ENCODE assay signal across 1 cellular context in the genomic region with DNA sequence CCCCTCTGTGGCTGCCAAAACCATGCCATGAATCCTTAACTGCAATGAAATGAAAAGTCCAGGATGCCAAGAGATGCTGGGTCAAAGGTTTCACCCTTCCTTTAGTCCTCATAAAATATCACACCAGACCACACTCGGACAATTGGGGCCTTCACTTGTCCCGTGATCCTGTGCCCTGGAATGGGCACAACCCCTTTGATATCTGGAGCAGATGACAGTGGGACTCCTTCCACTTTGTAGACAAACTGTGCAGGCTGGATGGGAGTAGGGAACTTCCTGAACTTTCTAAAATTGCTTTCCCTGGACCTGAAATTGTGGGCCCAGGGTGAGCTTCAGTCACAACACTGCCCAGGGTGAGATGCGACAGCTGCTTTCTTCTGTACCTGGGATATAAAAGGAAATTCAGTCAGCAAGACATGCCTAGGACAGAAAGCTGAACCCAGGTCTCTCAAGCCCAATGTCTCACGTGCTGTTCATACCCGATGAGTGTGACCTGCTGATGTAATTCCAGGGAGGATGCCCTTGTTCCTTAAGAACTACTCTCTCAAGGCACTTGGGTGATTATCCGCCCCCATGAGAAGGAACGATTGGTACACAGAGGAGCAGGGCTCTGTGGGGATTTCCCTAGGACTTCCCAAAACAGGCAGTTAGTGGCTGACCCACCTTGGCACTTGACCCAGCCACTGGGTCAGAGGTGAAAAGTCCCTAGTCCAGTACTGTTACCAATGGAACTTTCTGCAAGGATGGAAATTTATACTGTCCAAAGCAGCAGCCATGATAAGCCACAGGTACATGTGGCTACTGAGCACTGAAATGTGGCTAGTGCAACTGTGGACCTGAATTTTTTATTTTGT.
A peak's percentile ranks its signal among the peaks of the same experiment; 100 is the strongest.
TF ChIP-seq lines count a peak whose summit lies in the region.

No MANE protein-coding gene starts in this region.

TF ChIP-seq in HepG2, 621 proteins besides CTCF, POLR2A, EP300 and RAD21 (continued from another document):
- TF ChIP-seq, protein P1, sequence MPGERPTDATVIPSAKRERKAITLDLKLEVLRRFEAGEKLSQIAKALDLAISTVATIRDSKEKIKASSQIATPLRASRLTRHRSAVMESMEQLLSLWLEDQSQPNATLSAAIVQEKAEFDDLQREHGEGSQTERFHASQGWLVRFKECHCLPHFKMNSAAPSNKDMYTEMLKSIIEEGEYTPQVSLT (CRISPR knock-in tag; IDR thresholded peaks at IDR 0.05; ENCODE audit: borderline replicate concordance, low read depth), result 0 out of 2 replicates have a peak, but pooled peaks have one; percentile 61
- TF ChIP-seq CHD4 (IDR thresholded peaks at IDR 0.05; ENCODE audit: borderline replicate concordance, low read length) (no peak), ZNF329 (CRISPR knock-in tag; IDR thresholded peaks at IDR 0.05; ENCODE audit: low read depth) (0 out of 2 replicates have a peak, but pooled peaks have one; percentile 31), SSRP1 (CRISPR knock-in tag; IDR thresholded peaks at IDR 0.05) (peak; percentile 55; the same call in 1 of the 2 replicates), ZNF547 (CRISPR knock-in tag; IDR thresholded peaks at IDR 0.05) (0 out of 2 replicates have a peak, but pooled peaks have one; percentile 59), DR1 (CRISPR knock-in tag; IDR thresholded peaks at IDR 0.05) (0 out of 2 replicates have a peak, but pooled peaks have one; percentile 33), NONO (IDR thresholded peaks at IDR 0.05) (no peak), NONO (CRISPR knock-in tag; conservative IDR thresholded peaks at IDR 0.05) (0 out of 2 replicates have a peak, but pooled peaks have one; percentile 17), ATF7-NPFF (CRISPR knock-in tag; IDR thresholded peaks at IDR 0.05; ENCODE audit: low read depth) (peak; percentile 35; the same call in 1 of the 2 replicates), ZFX (CRISPR knock-in tag; IDR thresholded peaks at IDR 0.05; ENCODE audit: low read depth) (0 out of 2 replicates have a peak, but pooled peaks have one; percentile 10), PPARG (CRISPR knock-in tag; conservative IDR thresholded peaks at IDR 0.05) (peak; percentile 86), RBM22 (optimal IDR thresholded peaks at IDR 0.05; ENCODE audit: low read length) (peak; percentile 66), ZNF605 (CRISPR knock-in tag; IDR thresholded peaks at IDR 0.05) (peak; percentile 46; the same call in 1 of the 2 replicates), ZNF382 (CRISPR knock-in tag; IDR thresholded peaks at IDR 0.05; ENCODE audit: borderline replicate concordance) (no peak)
- TF ChIP-seq, protein P2, sequence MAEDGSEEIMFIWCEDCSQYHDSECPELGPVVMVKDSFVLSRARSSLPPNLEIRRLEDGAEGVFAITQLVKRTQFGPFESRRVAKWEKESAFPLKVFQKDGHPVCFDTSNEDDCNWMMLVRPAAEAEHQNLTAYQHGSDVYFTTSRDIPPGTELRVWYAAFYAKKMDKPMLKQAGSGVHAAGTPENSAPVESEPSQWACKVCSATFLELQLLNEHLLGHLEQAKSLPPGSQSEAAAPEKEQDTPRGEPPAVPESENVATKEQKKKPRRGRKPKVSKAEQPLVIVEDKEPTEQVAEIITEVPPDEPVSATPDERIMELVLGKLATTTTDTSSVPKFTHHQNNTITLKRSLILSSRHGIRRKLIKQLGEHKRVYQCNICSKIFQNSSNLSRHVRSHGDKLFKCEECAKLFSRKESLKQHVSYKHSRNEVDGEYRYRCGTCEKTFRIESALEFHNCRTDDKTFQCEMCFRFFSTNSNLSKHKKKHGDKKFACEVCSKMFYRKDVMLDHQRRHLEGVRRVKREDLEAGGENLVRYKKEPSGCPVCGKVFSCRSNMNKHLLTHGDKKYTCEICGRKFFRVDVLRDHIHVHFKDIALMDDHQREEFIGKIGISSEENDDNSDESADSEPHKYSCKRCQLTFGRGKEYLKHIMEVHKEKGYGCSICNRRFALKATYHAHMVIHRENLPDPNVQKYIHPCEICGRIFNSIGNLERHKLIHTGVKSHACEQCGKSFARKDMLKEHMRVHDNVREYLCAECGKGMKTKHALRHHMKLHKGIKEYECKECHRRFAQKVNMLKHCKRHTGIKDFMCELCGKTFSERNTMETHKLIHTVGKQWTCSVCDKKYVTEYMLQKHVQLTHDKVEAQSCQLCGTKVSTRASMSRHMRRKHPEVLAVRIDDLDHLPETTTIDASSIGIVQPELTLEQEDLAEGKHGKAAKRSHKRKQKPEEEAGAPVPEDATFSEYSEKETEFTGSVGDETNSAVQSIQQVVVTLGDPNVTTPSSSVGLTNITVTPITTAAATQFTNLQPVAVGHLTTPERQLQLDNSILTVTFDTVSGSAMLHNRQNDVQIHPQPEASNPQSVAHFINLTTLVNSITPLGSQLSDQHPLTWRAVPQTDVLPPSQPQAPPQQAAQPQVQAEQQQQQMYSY (CRISPR knock-in tag; IDR thresholded peaks at IDR 0.05), result no peak
- TF ChIP-seq, protein P3, sequence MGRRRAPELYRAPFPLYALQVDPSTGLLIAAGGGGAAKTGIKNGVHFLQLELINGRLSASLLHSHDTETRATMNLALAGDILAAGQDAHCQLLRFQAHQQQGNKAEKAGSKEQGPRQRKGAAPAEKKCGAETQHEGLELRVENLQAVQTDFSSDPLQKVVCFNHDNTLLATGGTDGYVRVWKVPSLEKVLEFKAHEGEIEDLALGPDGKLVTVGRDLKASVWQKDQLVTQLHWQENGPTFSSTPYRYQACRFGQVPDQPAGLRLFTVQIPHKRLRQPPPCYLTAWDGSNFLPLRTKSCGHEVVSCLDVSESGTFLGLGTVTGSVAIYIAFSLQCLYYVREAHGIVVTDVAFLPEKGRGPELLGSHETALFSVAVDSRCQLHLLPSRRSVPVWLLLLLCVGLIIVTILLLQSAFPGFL (CRISPR knock-in tag; IDR thresholded peaks at IDR 0.05), result no peak
- TF ChIP-seq, protein P4, sequence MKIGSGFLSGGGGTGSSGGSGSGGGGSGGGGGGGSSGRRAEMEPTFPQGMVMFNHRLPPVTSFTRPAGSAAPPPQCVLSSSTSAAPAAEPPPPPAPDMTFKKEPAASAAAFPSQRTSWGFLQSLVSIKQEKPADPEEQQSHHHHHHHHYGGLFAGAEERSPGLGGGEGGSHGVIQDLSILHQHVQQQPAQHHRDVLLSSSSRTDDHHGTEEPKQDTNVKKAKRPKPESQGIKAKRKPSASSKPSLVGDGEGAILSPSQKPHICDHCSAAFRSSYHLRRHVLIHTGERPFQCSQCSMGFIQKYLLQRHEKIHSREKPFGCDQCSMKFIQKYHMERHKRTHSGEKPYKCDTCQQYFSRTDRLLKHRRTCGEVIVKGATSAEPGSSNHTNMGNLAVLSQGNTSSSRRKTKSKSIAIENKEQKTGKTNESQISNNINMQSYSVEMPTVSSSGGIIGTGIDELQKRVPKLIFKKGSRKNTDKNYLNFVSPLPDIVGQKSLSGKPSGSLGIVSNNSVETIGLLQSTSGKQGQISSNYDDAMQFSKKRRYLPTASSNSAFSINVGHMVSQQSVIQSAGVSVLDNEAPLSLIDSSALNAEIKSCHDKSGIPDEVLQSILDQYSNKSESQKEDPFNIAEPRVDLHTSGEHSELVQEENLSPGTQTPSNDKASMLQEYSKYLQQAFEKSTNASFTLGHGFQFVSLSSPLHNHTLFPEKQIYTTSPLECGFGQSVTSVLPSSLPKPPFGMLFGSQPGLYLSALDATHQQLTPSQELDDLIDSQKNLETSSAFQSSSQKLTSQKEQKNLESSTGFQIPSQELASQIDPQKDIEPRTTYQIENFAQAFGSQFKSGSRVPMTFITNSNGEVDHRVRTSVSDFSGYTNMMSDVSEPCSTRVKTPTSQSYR (CRISPR knock-in tag; IDR thresholded peaks at IDR 0.05; ENCODE audit: borderline replicate concordance), result no peak
- TF ChIP-seq, protein P5, sequence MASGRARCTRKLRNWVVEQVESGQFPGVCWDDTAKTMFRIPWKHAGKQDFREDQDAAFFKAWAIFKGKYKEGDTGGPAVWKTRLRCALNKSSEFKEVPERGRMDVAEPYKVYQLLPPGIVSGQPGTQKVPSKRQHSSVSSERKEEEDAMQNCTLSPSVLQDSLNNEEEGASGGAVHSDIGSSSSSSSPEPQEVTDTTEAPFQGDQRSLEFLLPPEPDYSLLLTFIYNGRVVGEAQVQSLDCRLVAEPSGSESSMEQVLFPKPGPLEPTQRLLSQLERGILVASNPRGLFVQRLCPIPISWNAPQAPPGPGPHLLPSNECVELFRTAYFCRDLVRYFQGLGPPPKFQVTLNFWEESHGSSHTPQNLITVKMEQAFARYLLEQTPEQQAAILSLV (CRISPR knock-in tag; IDR thresholded peaks at IDR 0.05; ENCODE audit: borderline replicate concordance), result no peak
